In genomic region chr7:113303388-113303787, GRCh38 we compare ENCODE assay signal across 3 cellular contexts.
DNase-seq lines count a peak whose midpoint lies in the region; ATAC-seq, FAIRE-seq and TF ChIP-seq lines count a peak whose summit lies in the region.
"Not testable (repeated sequence)": the region's sequence is repeated elsewhere in the genome, so short reads cannot be mapped to it uniquely, and the experiment has no call there.

No MANE protein-coding gene starts in this region.

- not testable (repeated sequence) for H3K4me3 ChIP-seq in HEK293 (ENCODE audit: low read depth, low read length); K562

- H3K9ac ChIP-seq in K562 (ENCODE audit: insufficient read depth in 1 of 2, low read depth in 2 of 2, low read length in 2 of 2), result not testable (repeated sequence)

- TF ChIP-seq POLR2A in K562 (conservative IDR thresholded peaks at IDR 0.05), result not testable (repeated sequence)

- TF ChIP-seq RAD21 in K562 (CRISPR knock-in tag; conservative IDR thresholded peaks at IDR 0.05 in 1 of 2, IDR thresholded peaks at IDR 0.05 in 1 of 2), result not testable (repeated sequence)

- CTCF ChIA-PET in HEK293 (lab: Yijun Ruan, JAX); K562 (lab: Yijun Ruan, JAX; ENCODE audit: low intra/inter-chr PET ratio): not testable (repeated sequence)

- not testable (repeated sequence) for ATAC-seq in SK-N-SH treated with all-trans-retinoic acid at 6 μM for 48 hours, K562

- H4K20me1 ChIP-seq in K562 (replicated peaks; ENCODE audit: control insufficient read depth, insufficient read depth, low read length), result not testable (repeated sequence)

- intact Hi-C loops in K562 (cut with micrococcal nuclease), result not testable (repeated sequence)

- not testable (repeated sequence) for BruUV-seq in K562 (replicated peaks; lab: Mats Ljungman, UMichigan)

- H3K4me1 ChIP-seq in HEK293 (ENCODE audit: control insufficient read depth, insufficient read depth, low read length); K562 (replicated peaks in 1 of 2; ENCODE audit: control insufficient read depth in 2 of 2, insufficient read depth in 2 of 2, low read length in 2 of 2): not testable (repeated sequence)

- H3K9me3 ChIP-seq in HEK293 (ENCODE audit: control insufficient read depth, insufficient read depth, low read depth, low read length); K562 (replicated peaks; ENCODE audit: control insufficient read depth, insufficient read depth, low read depth, low read length): not testable (repeated sequence)

- not testable (repeated sequence) for TF ChIP-seq EP300 in K562 (IDR thresholded peaks at IDR 0.05; ENCODE audit: low read length)

- not testable (repeated sequence) for H3K79me2 ChIP-seq in K562 (ENCODE audit: control insufficient read depth, insufficient read depth, low read length)

- not testable (repeated sequence) for H3K27ac ChIP-seq in HEK293 (ENCODE audit: extremely low read depth, low read depth, low read length); K562 (ENCODE audit: extremely low read depth, low read depth, low read length)

- POLR2A ChIA-PET in HEK293 (lab: Yijun Ruan, JAX); K562 (lab: Yijun Ruan, JAX): not testable (repeated sequence)

- H3K9me1 ChIP-seq in K562 (ENCODE audit: control insufficient read depth, insufficient read depth, low read length), result not testable (repeated sequence)

- not testable (repeated sequence) for TF ChIP-seq CTCF in HEK293 (tag by site-specific recombination; IDR thresholded peaks at IDR 0.05); K562 (IDR thresholded peaks at IDR 0.05 in 2 of 3, conservative IDR thresholded peaks at IDR 0.05 in 1 of 3; ENCODE audit: insufficient read depth in 2 of 3, low read depth in 1 of 3, low read length in 3 of 3)

- H3K4me2 ChIP-seq in K562 (ENCODE audit: insufficient read depth, low read length), result not testable (repeated sequence)

- in situ Hi-C loops in K562 (cut with MboI), result not testable (repeated sequence)

- FAIRE-seq in K562 (lab: Jason Lieb, UNC), result not testable (repeated sequence)

- H2AFZ ChIP-seq in K562 (ENCODE audit: low read depth, low read length), result not testable (repeated sequence)

- not testable (repeated sequence) for H3K27me3 ChIP-seq in K562 (ENCODE audit: control insufficient read depth in 2 of 2, insufficient read depth in 2 of 2, low read length in 2 of 2)

- H3K36me3 ChIP-seq in HEK293 (ENCODE audit: control insufficient read depth in 2 of 2, insufficient read depth in 1 of 2, low read length in 2 of 2); K562 (ENCODE audit: control insufficient read depth, insufficient read depth, low read length): not testable (repeated sequence)

- DNase-seq in K562 (ENCODE audit: extremely low read depth in 1 of 4, low spot score in 3 of 4), result not testable (repeated sequence)

TF ChIP-seq in HEK293, 187 proteins besides CTCF, POLR2A, EP300 and RAD21:
- TF ChIP-seq ZNF146 (tag by site-specific recombination; IDR thresholded peaks at IDR 0.05), result peak; percentile 50; the same call in 1 of the 2 replicates

TF ChIP-seq in SK-N-SH treated with all-trans-retinoic acid at 6 μM for 48 hours, 23 proteins besides CTCF, POLR2A, EP300 and RAD21:
- peak; percentile 72 for TF ChIP-seq ZNF8 (CRISPR knock-in tag; IDR thresholded peaks at IDR 0.05)
TF ChIP-seq in SK-N-SH treated with all-trans-retinoic acid at 6 μM for 48 hours: peak in this region for 1; not testable (repeated sequence) for 22.

TF ChIP-seq in K562, 482 proteins besides CTCF, POLR2A, EP300 and RAD21:
- peak; percentile 84 for TF ChIP-seq ZNF146 (CRISPR knock-in tag; IDR thresholded peaks at IDR 0.05; ENCODE audit: unreplicated experiment)
